Comparison of ENCODE assay signal across 21 cellular contexts in genomic region chr10:84415539-84416244, GRCh38.
A peak's percentile ranks its signal among the peaks of the same experiment; 100 is the strongest.
DNase-seq lines count a peak whose midpoint lies in the region; ATAC-seq, FAIRE-seq and TF ChIP-seq lines count a peak whose summit lies in the region.
"Had no signal": no experiment of that assay in that cellular context is flagged by ENCODE, and none has a peak within 500 bp of the region (broad histone marks: within the 10 kb centered on the region; RNA-seq: fewer than 3 reads in every experiment).

No MANE protein-coding gene starts in this region.

- H3K9ac ChIP-seq in K562 (ENCODE audit: insufficient read depth in 1 of 2, low read depth in 2 of 2, low read length in 2 of 2) (no peak overlapping the region), HepG2 (ENCODE audit: insufficient read depth, low read depth, low read length) (no peak overlapping the region), neural progenitor cell (no peak overlapping the region)

- peaks cover 5% of the 10 kb centered on the region for H3K27me3 Mint-ChIP-seq in neural progenitor cell (ENCODE audit: insufficient read depth, low read depth)
- H3K27me3 Mint-ChIP-seq: stimulated activated naive CD8-positive, alpha-beta T cell treated with anti-CD3 and anti-CD28 coated beads, Interleukin-15, Interleukin-2, amounts not matched to agents 100 ng/mL and 50 ng/mL, for 24 hours had no signal

- POLR2A ChIA-PET in K562 (lab: Yijun Ruan, JAX) (no interaction called here), HepG2 (lab: Yijun Ruan, JAX) (no interaction called here)

- H3K36me3 ChIP-seq in K562 (ENCODE audit: control insufficient read depth, insufficient read depth, low read length): no peaks in the 10 kb centered on the region
- no peaks in the 10 kb centered on the region; a peak in 1 of 5 replicates for H3K36me3 ChIP-seq in HepG2 (replicated peaks in 1 of 2; ENCODE audit: control insufficient read depth in 1 of 2, insufficient read depth in 2 of 2, low read length in 2 of 2)
- peaks cover 0 to 19% (median 0%) of the 10 kb centered on the region in 4 donors for H3K36me3 ChIP-seq in upper lobe of left lung
- no peaks in the 10 kb centered on the region for H3K36me3 ChIP-seq in neural progenitor cell
- H3K36me3 ChIP-seq: adrenal gland had no signal

- H4K20me1 ChIP-seq in K562 (replicated peaks; ENCODE audit: control insufficient read depth, insufficient read depth, low read length) (no peaks in the 10 kb centered on the region), HepG2 (ENCODE audit: insufficient read depth, low read length) (no peaks in the 10 kb centered on the region), neural progenitor cell (ENCODE audit: low read depth) (no peaks in the 10 kb centered on the region)

- no peaks in the 10 kb centered on the region for H3K79me2 ChIP-seq in K562 (ENCODE audit: control insufficient read depth, insufficient read depth, low read length)
- H3K79me2 ChIP-seq in HepG2 (ENCODE audit: insufficient read depth, low read length): peaks cover 5% of the 10 kb centered on the region
- peaks cover 57% of the 10 kb centered on the region for H3K79me2 ChIP-seq in neural progenitor cell (ENCODE audit: low read depth)

- no peak overlapping the region for H2AFZ ChIP-seq in K562 (ENCODE audit: low read depth, low read length)
- no peak overlapping the region for H2AFZ ChIP-seq in HepG2 (ENCODE audit: low read length)
- H2AFZ ChIP-seq in neural progenitor cell (replicated peaks): no peak overlapping the region

- no TSS peak for BruUV-seq in K562 (replicated peaks; lab: Mats Ljungman, UMichigan)
- no TSS peak for BruUV-seq in HepG2 (replicated peaks; lab: Mats Ljungman, UMichigan)

- H3K27ac Mint-ChIP-seq in neural progenitor cell: no peak overlapping the region
- H3K27ac Mint-ChIP-seq: endodermal cell; stimulated activated naive CD8-positive, alpha-beta T cell treated with anti-CD3 and anti-CD28 coated beads, Interleukin-15, Interleukin-2, amounts not matched to agents 100 ng/mL and 50 ng/mL, for 24 hours had no signal

- TF ChIP-seq CTCF in K562 (IDR thresholded peaks at IDR 0.05 in 2 of 3, conservative IDR thresholded peaks at IDR 0.05 in 1 of 3; ENCODE audit: insufficient read depth in 2 of 3, low read depth in 1 of 3, low read length in 3 of 3): no peak
- no peak for TF ChIP-seq CTCF in HepG2 (CRISPR knock-in tag; IDR thresholded peaks at IDR 0.05)
- no peak for TF ChIP-seq CTCF in upper lobe of left lung (IDR thresholded peaks at IDR 0.05)
- no peak for TF ChIP-seq CTCF in neural progenitor cell (IDR thresholded peaks at IDR 0.05)

- H3K27ac ChIP-seq in K562 (ENCODE audit: extremely low read depth, low read depth, low read length) (no peak overlapping the region), HepG2 (ENCODE audit: extremely low read length, insufficient read depth, low read length) (no peak overlapping the region), upper lobe of left lung (peak overlapping the region in 3 of 4 donors; percentile 10 to 75 (median 65)), neural progenitor cell (no peak overlapping the region)
- H3K27ac ChIP-seq: adrenal gland, SJSA1 had no signal

- H3K9me1 ChIP-seq in K562 (ENCODE audit: control insufficient read depth, insufficient read depth, low read length): no peaks in the 10 kb centered on the region

- TF ChIP-seq POLR2A in K562 (conservative IDR thresholded peaks at IDR 0.05) (no peak), HepG2 (IDR thresholded peaks at IDR 0.05; ENCODE audit: insufficient read depth in 1 of 2, low read depth in 2 of 2, low read length in 2 of 2) (no peak), upper lobe of left lung (IDR thresholded peaks at IDR 0.05) (no peak)

- H3F3A ChIP-seq in neural progenitor cell (ENCODE audit: low read depth): peaks cover 5% of the 10 kb centered on the region

- peak; percentile 48 for ATAC-seq in Right ventricle myocardium superior (ENCODE audit: poor library complexity)
- ATAC-seq in K562: no peak
- no peak for ATAC-seq in HepG2
- ATAC-seq in upper lobe of left lung (ENCODE audit: low FRiP score in 2 of 2): peak; percentile 40 to 79
- ATAC-seq in HG03025 (IDR thresholded peaks at IDR 0.05; ENCODE audit: low FRiP score, unreplicated experiment): no peak
- ATAC-seq: CD8-positive, alpha-beta T cell had no signal

- peaks cover 39% of the 10 kb centered on the region for H3K9me3 Mint-ChIP-seq in neural progenitor cell

- WGBS in K562 (ENCODE audit: insufficient coverage, low coverage, missing lambda C conversion rate): 40% methylated on average over 10 of the region's 10 CpGs
- WGBS in HepG2 (ENCODE audit: low lambda C conversion rate): 84% methylated on average over 6 of the region's 10 CpGs
- WGBS in upper lobe of left lung, 2 donors: 61 to 65% methylated on average over 3 to 10 of the region's 10 CpGs

- no peak for TF ChIP-seq RAD21 in K562 (CRISPR knock-in tag; conservative IDR thresholded peaks at IDR 0.05 in 1 of 2, IDR thresholded peaks at IDR 0.05 in 1 of 2)
- TF ChIP-seq RAD21 in HepG2 (CRISPR knock-in tag; IDR thresholded peaks at IDR 0.05): no peak

- CTCF ChIA-PET in K562 (lab: Yijun Ruan, JAX; ENCODE audit: low intra/inter-chr PET ratio): no interaction called here
- CTCF ChIA-PET in HepG2 (lab: Yijun Ruan, JAX; ENCODE audit: low intra/inter-chr PET ratio, low total read pairs): no interaction called here

- TF ChIP-seq EP300 in K562 (IDR thresholded peaks at IDR 0.05; ENCODE audit: low read length): no peak
- no peak for TF ChIP-seq EP300 in HepG2 (IDR thresholded peaks at IDR 0.05; ENCODE audit: low read depth in 2 of 2, low read length in 2 of 2)
- TF ChIP-seq EP300 in HepG2 (CRISPR knock-in tag; IDR thresholded peaks at IDR 0.05; ENCODE audit: borderline replicate concordance): no peak
- no peak for TF ChIP-seq EP300 in upper lobe of left lung (IDR thresholded peaks at IDR 0.05)

- H3K4me1 ChIP-seq in K562 (replicated peaks in 1 of 2; ENCODE audit: control insufficient read depth in 2 of 2, insufficient read depth in 2 of 2, low read length in 2 of 2) (no peaks in the 10 kb centered on the region), HepG2 (ENCODE audit: insufficient read depth, low read length) (peaks cover 17% of the 10 kb centered on the region), upper lobe of left lung (peaks cover 0 to 19% (median 7%) of the 10 kb centered on the region in 4 donors), neural progenitor cell (peaks cover 24% of the 10 kb centered on the region)
- H3K4me1 ChIP-seq: adrenal gland, SJSA1 had no signal

- H3K9me3 ChIP-seq in K562 (replicated peaks; ENCODE audit: control insufficient read depth, insufficient read depth, low read depth, low read length) (no peaks in the 10 kb centered on the region; the same call in 1 of the 2 replicates), HepG2 (ENCODE audit: low read length) (peaks cover 12% of the 10 kb centered on the region; the same call in 1 of the 2 replicates), upper lobe of left lung (peaks cover 0 to 16% (median 11%) of the 10 kb centered on the region in 4 donors), neural progenitor cell (ENCODE audit: low read depth) (peaks cover 8% of the 10 kb centered on the region)

- no peak overlapping the region for H3K4me3 Mint-ChIP-seq in neural progenitor cell
- H3K4me3 Mint-ChIP-seq: CD8-positive, alpha-beta T cell; endodermal cell; stimulated activated naive CD8-positive, alpha-beta T cell treated with anti-CD3 and anti-CD28 coated beads, Interleukin-15, Interleukin-2, amounts not matched to agents 100 ng/mL and 50 ng/mL, for 24 hours had no signal

- H3K27me3 ChIP-seq in K562 (ENCODE audit: control insufficient read depth in 2 of 2, insufficient read depth in 2 of 2, low read length in 2 of 2) (no peaks in the 10 kb centered on the region), HepG2 (ENCODE audit: control insufficient read depth in 1 of 2, insufficient read depth in 2 of 2, low read length in 2 of 2) (no peaks in the 10 kb centered on the region), upper lobe of left lung (no peaks in the 10 kb centered on the region), neural progenitor cell (no peaks in the 10 kb centered on the region)
- H3K27me3 ChIP-seq: adrenal gland, SJSA1 had no signal

- H3K4me3 ChIP-seq in K562: no peak overlapping the region
- H3K4me3 ChIP-seq in HepG2 (replicated peaks in 1 of 3; ENCODE audit: insufficient read depth in 1 of 3, low read depth in 2 of 3, low read length in 3 of 3): no peak overlapping the region
- H3K4me3 ChIP-seq in upper lobe of left lung: peak overlapping the region in 1 of 4 donors; percentile 24
- H3K4me3 ChIP-seq in neural progenitor cell: no peak overlapping the region
- H3K4me3 ChIP-seq: adrenal gland, SJSA1 had no signal

- FAIRE-seq in K562 (lab: Jason Lieb, UNC) (no peak), HepG2 (lab: Jason Lieb, UNC) (no peak)

- in situ Hi-C loops in K562 (cut with MboI): no loop called here
- in situ Hi-C loops in HepG2 (cut with HindIII; ENCODE audit: extremely low pct_ligation_motif_present, low pct_unique_long_range_greater_than_20kb): no loop called here

- intact Hi-C loops in Right ventricle myocardium superior (cut with DNase I) (no loop called here), cardiac septum (cut with DNase I) (no loop called here), K562 (cut with micrococcal nuclease) (no loop called here), HepG2 (cut with micrococcal nuclease; ENCODE audit: unreplicated experiment) (no loop called here)

- DNase-seq in Right ventricle myocardium superior (no peak), cardiac septum (ENCODE audit: low spot score) (no peak), K562 (ENCODE audit: extremely low read depth in 1 of 4, low spot score in 3 of 4) (no peak), HepG2 (ENCODE audit: low spot score) (no peak), upper lobe of left lung (peak in 1 of 2 donors; percentile 79), neural progenitor cell (ENCODE audit: low spot score) (no peak), NCI-H128 (lab: John Stamatoyannopoulos, UW; ENCODE audit: unreplicated experiment) (no peak)
- DNase-seq: activated CD4-positive, alpha-beta T cell treated with anti-CD3 and anti-CD28 coated beads for 1 hour; activated effector memory CD4-positive, alpha-beta T cell treated with Interleukin-2 at 50 U/mL for 16 hours; adrenal gland; CD8-positive, alpha-beta T cell; DMS79 treated with DMSO at 0.1 percent for 48 hours; endodermal cell; NCI-H187 treated with DMSO at 0.1 percent for 48 hours; NCI-H526; occipital lobe; stimulated activated CD4-positive, alpha-beta T cell treated with anti-CD3 and anti-CD28 coated beads, Interleukin-2, amount 100 ng/mL, for 24 hours; T-helper 9 cell had no signal

- peaks cover 41% of the 10 kb centered on the region for H3K36me3 Mint-ChIP-seq in neural progenitor cell

- H3K4me2 ChIP-seq in K562 (ENCODE audit: insufficient read depth, low read length): no peak overlapping the region
- no peak overlapping the region for H3K4me2 ChIP-seq in HepG2 (ENCODE audit: low read depth, low read length)
- H3K4me2 ChIP-seq in neural progenitor cell: no peak overlapping the region

- peaks cover 6% of the 10 kb centered on the region for H3K4me1 Mint-ChIP-seq in neural progenitor cell
- H3K4me1 Mint-ChIP-seq: endodermal cell had no signal

TF ChIP-seq in K562, 482 proteins besides CTCF, POLR2A, EP300 and RAD21 (continues in another document):
- no peak for TF ChIP-seq KDM2B (CRISPR knock-in tag; IDR thresholded peaks at IDR 0.05)

TF ChIP-seq in HepG2, 621 proteins besides CTCF, POLR2A, EP300 and RAD21 (continues in another document):
- TF ChIP-seq ZNF264 (CRISPR knock-in tag; IDR thresholded peaks at IDR 0.05): no peak
- TF ChIP-seq CEBPG (CRISPR knock-in tag; IDR thresholded peaks at IDR 0.05): peak; percentile 64

Comparison
In these comparisons a context has a peak if more than half of its experiments do, and no peak if none do; other contexts are left out.
1. ATAC-seq: peak in Right ventricle myocardium superior (single experiment) and upper lobe of left lung (2 of 2); none in K562 (single experiment), HepG2 (single experiment) and HG03025 (single experiment).
2. H3K27ac ChIP-seq: peak in upper lobe of left lung (3 of 4); none in K562 (single experiment), HepG2 (single experiment) and neural progenitor cell (single experiment).